In genomic region chr13:23850134-23850533, GRCh38 we compare ENCODE assay signal across 1 cellular context.
TF ChIP-seq lines count a peak whose summit lies in the region.

No MANE protein-coding gene starts in this region.

TF ChIP-seq in GM12878, 131 proteins besides CTCF, POLR2A, EP300 and RAD21 (continued from another document):
- peak; percentile 33; the same call in 1 of the 2 replicates for TF ChIP-seq MEF2A (IDR thresholded peaks at IDR 0.05; ENCODE audit: insufficient read depth, low read depth, low read length)
- TF ChIP-seq POLR2AphosphoS5 (IDR thresholded peaks at IDR 0.05; ENCODE audit: low read length): no peak
- no peak for TF ChIP-seq BCL11A (IDR thresholded peaks at IDR 0.05; ENCODE audit: low read depth, low read length)
- TF ChIP-seq EZH2 (IDR thresholded peaks at IDR 0.05; ENCODE audit: borderline replicate concordance, control insufficient read depth, low read depth, low read length): no peak
- TF ChIP-seq REST (IDR thresholded peaks at IDR 0.05; ENCODE audit: low read depth, low read length): no peak
- TF ChIP-seq ELK1 (IDR thresholded peaks at IDR 0.05; ENCODE audit: low read depth, low read length): no peak
- TF ChIP-seq POLR2AphosphoS2 (IDR thresholded peaks at IDR 0.05; ENCODE audit: low read depth, low read length): no peak
